12 cellular contexts compared by ENCODE assay signal in the genomic region with DNA sequence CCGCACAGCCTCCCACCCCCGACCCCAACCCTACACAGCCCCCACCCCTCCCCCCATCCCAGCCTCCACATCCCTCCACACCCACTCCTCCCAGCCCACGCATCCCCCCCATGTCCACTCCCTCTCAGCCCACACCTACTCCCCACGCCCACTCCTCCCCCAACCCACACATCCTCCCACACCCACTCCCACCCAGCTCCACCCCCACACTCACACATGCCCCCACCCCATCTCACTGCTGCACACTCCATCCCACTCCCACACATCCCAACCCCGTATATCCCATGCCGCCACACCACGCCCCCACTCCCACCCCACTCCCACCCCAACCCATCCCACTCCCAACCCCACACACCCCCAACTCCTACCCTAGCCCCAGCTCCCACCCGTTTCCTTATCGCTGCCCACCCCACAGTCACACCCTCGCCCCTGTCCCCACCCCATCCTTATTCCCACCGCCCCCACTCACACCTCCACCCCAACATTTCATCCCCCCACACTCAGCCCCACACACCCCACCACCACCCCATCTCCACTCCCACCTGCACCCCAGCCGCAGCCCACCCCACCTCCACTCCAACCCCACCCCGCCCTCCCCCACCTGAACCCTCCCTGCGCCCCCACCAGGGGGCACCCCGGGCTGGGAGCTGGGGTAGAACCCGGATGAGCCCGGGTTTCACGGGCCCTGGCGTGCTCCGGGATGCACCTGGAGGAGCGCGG.
"Had no signal": no experiment of that assay in that cellular context is flagged by ENCODE, and none has a peak within 500 bp of the region (broad histone marks: within the 10 kb centered on the region; RNA-seq: fewer than 3 reads in every experiment).

No MANE protein-coding gene starts in this region.

- H3K9me3 ChIP-seq: adrenal gland, colonic mucosa, psoas muscle, right lobe of liver had no signal

- H3K4me3 ChIP-seq: adrenal gland, colonic mucosa, psoas muscle, right lobe of liver, spleen had no signal

- H3K4me1 Mint-ChIP-seq: nephron; stimulated activated naive B cell treated with anti-CD40 and anti-IgM and Interleukin-4, amounts not matched to agents 10 μg/mL and 1 μg/mL and 100 μg/mL, for 72 hours had no signal

- H3K4me3 Mint-ChIP-seq: nephron; stimulated activated naive B cell treated with anti-CD40 and anti-IgM and Interleukin-4, amounts not matched to agents 10 μg/mL and 1 μg/mL and 100 μg/mL, for 72 hours; type B pancreatic cell had no signal

- H3K27me3 ChIP-seq: adrenal gland, colonic mucosa, right lobe of liver, spleen had no signal

- H3K27ac ChIP-seq: colonic mucosa, psoas muscle, right lobe of liver, spleen had no signal

- H3K4me1 ChIP-seq: colonic mucosa, psoas muscle, right lobe of liver, spleen had no signal

- H3K36me3 ChIP-seq: adrenal gland, colonic mucosa, right lobe of liver had no signal

- H3K27ac Mint-ChIP-seq: nephron; stimulated activated naive B cell treated with anti-CD40 and anti-IgM and Interleukin-4, amounts not matched to agents 10 μg/mL and 1 μg/mL and 100 μg/mL, for 72 hours; type B pancreatic cell had no signal

- H3K27me3 Mint-ChIP-seq: stimulated activated naive B cell treated with anti-CD40 and anti-IgM and Interleukin-4, amounts not matched to agents 10 μg/mL and 1 μg/mL and 100 μg/mL, for 72 hours; type B pancreatic cell had no signal

- DNase-seq: activated naive CD4-positive, alpha-beta T cell treated with anti-CD3 and anti-CD28 coated beads, Interleukin-2, amount 50 U/mL, for 16 hours; colonic mucosa; effector CD4-positive, alpha-beta T cell; occipital lobe; psoas muscle; right lobe of liver; spleen; stimulated activated CD4-positive, alpha-beta T cell treated with anti-CD3 and anti-CD28 coated beads, Interleukin-1b, Interleukin-23, amount 100 ng/mL, for 48 hours; stimulated activated naive B cell treated with anti-CD40 and anti-IgM and Interleukin-4, amounts not matched to agents 10 μg/mL and 1 μg/mL and 100 μg/mL, for 72 hours had no signal
